In genomic region chr14:70808402-70809237, GRCh38 we compare ENCODE assay signal across 1 cellular context.
TF ChIP-seq lines count a peak whose summit lies in the region.

No MANE protein-coding gene starts in this region.

TF ChIP-seq in H1, 55 proteins besides CTCF, POLR2A, EP300 and RAD21:
- TF ChIP-seq PHF8 (conservative IDR thresholded peaks at IDR 0.05; ENCODE audit: low read depth, low read length): 0 out of 2 replicates have a peak, but pooled peaks have one; percentile 49
- TF ChIP-seq RXRA (IDR thresholded peaks at IDR 0.05; ENCODE audit: insufficient read depth, low read depth, low read length): no peak
- TF ChIP-seq SRF (IDR thresholded peaks at IDR 0.05; ENCODE audit: low read depth, low read length): no peak
- no peak for TF ChIP-seq TBP (IDR thresholded peaks at IDR 0.05; ENCODE audit: low read depth, low read length)
- TF ChIP-seq KDM5A (IDR thresholded peaks at IDR 0.05; ENCODE audit: low read length): no peak
- no peak for TF ChIP-seq GABPA (IDR thresholded peaks at IDR 0.05; ENCODE audit: borderline replicate concordance, insufficient read depth, low read length)
- no peak for TF ChIP-seq CHD1 (IDR thresholded peaks at IDR 0.05; ENCODE audit: low read depth, low read length)
- TF ChIP-seq CBX8 (IDR thresholded peaks at IDR 0.05; ENCODE audit: borderline replicate concordance, low read depth, low read length): no peak
- 0 out of 2 replicates have a peak, but pooled peaks have one; percentile 26 for TF ChIP-seq RBBP5 (IDR thresholded peaks at IDR 0.05; ENCODE audit: borderline replicate concordance, low read depth, low read length)
- TF ChIP-seq SP4 (IDR thresholded peaks at IDR 0.05; ENCODE audit: low read length): no peak
- TF ChIP-seq, protein P1, sequence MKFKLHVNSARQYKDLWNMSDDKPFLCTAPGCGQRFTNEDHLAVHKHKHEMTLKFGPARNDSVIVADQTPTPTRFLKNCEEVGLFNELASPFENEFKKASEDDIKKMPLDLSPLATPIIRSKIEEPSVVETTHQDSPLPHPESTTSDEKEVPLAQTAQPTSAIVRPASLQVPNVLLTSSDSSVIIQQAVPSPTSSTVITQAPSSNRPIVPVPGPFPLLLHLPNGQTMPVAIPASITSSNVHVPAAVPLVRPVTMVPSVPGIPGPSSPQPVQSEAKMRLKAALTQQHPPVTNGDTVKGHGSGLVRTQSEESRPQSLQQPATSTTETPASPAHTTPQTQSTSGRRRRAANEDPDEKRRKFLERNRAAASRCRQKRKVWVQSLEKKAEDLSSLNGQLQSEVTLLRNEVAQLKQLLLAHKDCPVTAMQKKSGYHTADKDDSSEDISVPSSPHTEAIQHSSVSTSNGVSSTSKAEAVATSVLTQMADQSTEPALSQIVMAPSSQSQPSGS (IDR thresholded peaks at IDR 0.05; ENCODE audit: low read length): no peak
- no peak for TF ChIP-seq CTBP2 (IDR thresholded peaks at IDR 0.05; ENCODE audit: borderline replicate concordance, insufficient read depth, insufficient read length, low read length)
- no peak for TF ChIP-seq CREB1 (IDR thresholded peaks at IDR 0.05)
- peak; percentile 48 for TF ChIP-seq ASH2L (IDR thresholded peaks at IDR 0.05; ENCODE audit: low read length)
- 0 out of 2 replicates have a peak, but pooled peaks have one; percentile 54 for TF ChIP-seq POLR2AphosphoS5 (IDR thresholded peaks at IDR 0.05; ENCODE audit: low read depth, low read length)
- no peak for TF ChIP-seq MAFK (IDR thresholded peaks at IDR 0.05; ENCODE audit: low read depth, low read length)
- TF ChIP-seq CEBPB (IDR thresholded peaks at IDR 0.05; ENCODE audit: low read depth, low read length): no peak
- no peak for TF ChIP-seq SP2 (IDR thresholded peaks at IDR 0.05; ENCODE audit: low read length)
- TF ChIP-seq KDM1A (IDR thresholded peaks at IDR 0.05; ENCODE audit: borderline replicate concordance, low read length): no peak
- peak in 1 of 2 experiments; percentile 33; a peak in 1 of 4 replicates for TF ChIP-seq SIN3A (conservative IDR thresholded peaks at IDR 0.05 in 1 of 2, IDR thresholded peaks at IDR 0.05 in 1 of 2; ENCODE audit: low read depth in 1 of 2, low read length in 2 of 2)
- no peak for TF ChIP-seq NRF1 (IDR thresholded peaks at IDR 0.05; ENCODE audit: low read depth, low read length)
- no peak for TF ChIP-seq RNF2 (IDR thresholded peaks at IDR 0.05; ENCODE audit: borderline replicate concordance, low read depth, low read length, missing control alignments, poor library complexity, severe bottlenecking)
- TF ChIP-seq SUZ12 (IDR thresholded peaks at IDR 0.05; ENCODE audit: low read length): no peak
- no peak for TF ChIP-seq CHD2 (IDR thresholded peaks at IDR 0.05; ENCODE audit: low read length)
- no peak for TF ChIP-seq POU5F1 (IDR thresholded peaks at IDR 0.05; ENCODE audit: low read depth, low read length)
- TF ChIP-seq, protein P2, sequence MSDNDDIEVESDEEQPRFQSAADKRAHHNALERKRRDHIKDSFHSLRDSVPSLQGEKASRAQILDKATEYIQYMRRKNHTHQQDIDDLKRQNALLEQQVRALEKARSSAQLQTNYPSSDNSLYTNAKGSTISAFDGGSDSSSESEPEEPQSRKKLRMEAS (IDR thresholded peaks at IDR 0.05): 0 out of 2 replicates have a peak, but pooled peaks have one; percentile 23
- TF ChIP-seq EZH2 (IDR thresholded peaks at IDR 0.05; ENCODE audit: low read depth, low read length, severe bottlenecking): no peak
- TF ChIP-seq ZNF274 (IDR thresholded peaks at IDR 0.05; ENCODE audit: borderline replicate concordance, extremely low read depth, low read length): no peak
- no peak for TF ChIP-seq E2F6 (IDR thresholded peaks at IDR 0.05)
- no peak for TF ChIP-seq YY1 (IDR thresholded peaks at IDR 0.05; ENCODE audit: low read depth, low read length)
- TF ChIP-seq KDM4A (IDR thresholded peaks at IDR 0.05; ENCODE audit: low read depth, low read length, severe bottlenecking): peak; percentile 85
- TF ChIP-seq TAF7 (optimal IDR thresholded peaks at IDR 0.05; ENCODE audit: borderline replicate concordance, low read depth, low read length): no peak
- TF ChIP-seq TAF1 (IDR thresholded peaks at IDR 0.05; ENCODE audit: low read depth, low read length): no peak
- no peak for TF ChIP-seq NANOG (IDR thresholded peaks at IDR 0.05; ENCODE audit: insufficient read depth, low read depth, low read length, poor library complexity, severe bottlenecking)
- TF ChIP-seq, protein P3, sequence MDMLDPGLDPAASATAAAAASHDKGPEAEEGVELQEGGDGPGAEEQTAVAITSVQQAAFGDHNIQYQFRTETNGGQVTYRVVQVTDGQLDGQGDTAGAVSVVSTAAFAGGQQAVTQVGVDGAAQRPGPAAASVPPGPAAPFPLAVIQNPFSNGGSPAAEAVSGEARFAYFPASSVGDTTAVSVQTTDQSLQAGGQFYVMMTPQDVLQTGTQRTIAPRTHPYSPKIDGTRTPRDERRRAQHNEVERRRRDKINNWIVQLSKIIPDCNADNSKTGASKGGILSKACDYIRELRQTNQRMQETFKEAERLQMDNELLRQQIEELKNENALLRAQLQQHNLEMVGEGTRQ (IDR thresholded peaks at IDR 0.05; ENCODE audit: low read length): no peak
- no peak for TF ChIP-seq TEAD4 (IDR thresholded peaks at IDR 0.05; ENCODE audit: low read depth, low read length)
TF ChIP-seq in H1: peak in this region for 7.
